In genomic region chr5:159104058-159104651, GRCh38 we compare ENCODE assay signal across 8 cellular contexts. TPM values are rescaled to one million over a fixed set of nuclear protein-coding genes. Genes with fewer than 3 reads are reported as not detected.
A peak's percentile ranks its signal among the peaks of the same experiment; 100 is the strongest.
DNase-seq lines count a peak whose midpoint lies in the region; ATAC-seq and TF ChIP-seq lines count a peak whose summit lies in the region.
"Had no signal": no experiment of that assay in that cellular context is flagged by ENCODE, and none has a peak within 500 bp of the region (broad histone marks: within the 10 kb centered on the region; RNA-seq: fewer than 3 reads in every experiment).

No MANE protein-coding gene starts in this region.

- H3K9me3 Mint-ChIP-seq in H9 (peaks cover 0 to 3% of the 10 kb centered on the region in 2 experiments; a peak in 2 of 5 replicates), type B pancreatic cell (no peaks in the 10 kb centered on the region)

- no peaks in the 10 kb centered on the region for H3K9me3 ChIP-seq in H9 (ENCODE audit: control insufficient read depth, low read depth, low read length)

- H3K18ac ChIP-seq in H9 (ENCODE audit: insufficient read length, low read depth, low read length), result no peak overlapping the region

- H2BK12ac ChIP-seq in H9 (ENCODE audit: insufficient read length, low read depth, low read length), result no peak overlapping the region

- H3K27me3 ChIP-seq in H9 (ENCODE audit: insufficient read depth, low read length), result peaks cover 62% of the 10 kb centered on the region

- H3K27ac ChIP-seq in H9 (ENCODE audit: insufficient read length, low read depth, low read length), result no peak overlapping the region

- H2BK15ac ChIP-seq in H9 (ENCODE audit: low read depth, low read length), result no peak overlapping the region

- H2BK5ac ChIP-seq in H9 (ENCODE audit: insufficient read length, low read length), result no peak overlapping the region

- H3K79me1 ChIP-seq in H9 (ENCODE audit: insufficient read depth, low read depth, low read length, poor library complexity, severe bottlenecking), result no peaks in the 10 kb centered on the region

- H3K14ac ChIP-seq in H9 (ENCODE audit: insufficient read depth, low read length), result no peak overlapping the region; the same call in 1 of the 2 replicates

- H4K5ac ChIP-seq in H9 (ENCODE audit: insufficient read length, low read depth, low read length), result no peak overlapping the region

- H3K9ac ChIP-seq in H9 (ENCODE audit: extremely low read depth, insufficient read length, low read length), result no peak overlapping the region

- no peak overlapping the region for H2BK20ac ChIP-seq in H9 (ENCODE audit: low read depth, low read length, poor library complexity, severe bottlenecking)

- no peak overlapping the region for H3K23ac ChIP-seq in H9 (ENCODE audit: insufficient read length, low read depth, low read length)

- no peak overlapping the region for H3K4ac ChIP-seq in H9 (ENCODE audit: low read depth, low read length)

- H3K4me2 ChIP-seq in H9 (ENCODE audit: insufficient read depth, insufficient read length, low read length), result peak overlapping the region; percentile 56

- peaks cover 5% of the 10 kb centered on the region; the same call in 1 of the 2 replicates for H3K4me1 ChIP-seq in H9 (ENCODE audit: insufficient read depth, low read length)

- H3K36me3 Mint-ChIP-seq in H9 (ENCODE audit: insufficient read depth in 1 of 3, low read depth in 3 of 3) (no peaks in the 10 kb centered on the region), type B pancreatic cell (no peaks in the 10 kb centered on the region)

- TF ChIP-seq CTCF in H9 (conservative IDR thresholded peaks at IDR 0.05) (peak; percentile 61), cardiac fibroblast (IDR thresholded peaks at IDR 0.05; ENCODE audit: low read depth, low read length) (peak; percentile 38), type B pancreatic cell (conservative IDR thresholded peaks at IDR 0.05) (peak; percentile 69)

- no peak overlapping the region for H2BK120ac ChIP-seq in H9 (ENCODE audit: low read depth, low read length, poor library complexity, severe bottlenecking)

- peak overlapping the region in 1 of 2 donors; percentile 9 for H3K4me3 ChIP-seq in cardiac fibroblast (replicated peaks in 1 of 2; ENCODE audit: low read depth in 2 of 2, low read length in 2 of 2)

- H3K56ac ChIP-seq in H9 (ENCODE audit: insufficient read length, low read depth, low read length), result no peak overlapping the region

- H3T11ph ChIP-seq in H9 (ENCODE audit: low read length), result no peak overlapping the region

- no peak overlapping the region for H2AFZ ChIP-seq in H9 (ENCODE audit: low read length)

- H3K27me3 Mint-ChIP-seq in H9 (ENCODE audit: low read depth) (peaks cover 97% of the 10 kb centered on the region), type B pancreatic cell (peaks cover 90% of the 10 kb centered on the region)

- no peak overlapping the region for H2AK5ac ChIP-seq in H9 (ENCODE audit: insufficient read length, low read length)

- no peak overlapping the region for H4K91ac ChIP-seq in H9 (ENCODE audit: insufficient read length, low read depth, low read length)

- ATAC-seq in left lobe of liver (peak; percentile 40), HG03108 (IDR thresholded peaks at IDR 0.05; ENCODE audit: unreplicated experiment) (no peak), GM19463 (IDR thresholded peaks at IDR 0.05; ENCODE audit: unreplicated experiment) (no peak), HG03039 (IDR thresholded peaks at IDR 0.05; ENCODE audit: unreplicated experiment) (no peak)

- no peak overlapping the region for H4K8ac ChIP-seq in H9 (replicated peaks; ENCODE audit: insufficient read length, low read depth, low read length)

- H3K4me1 Mint-ChIP-seq in H9 (peaks cover 37 to 49% of the 10 kb centered on the region in 2 experiments), type B pancreatic cell (ENCODE audit: unreplicated experiment) (peaks cover 36% of the 10 kb centered on the region)

- peaks cover 3% of the 10 kb centered on the region for H4K20me1 ChIP-seq in H9 (ENCODE audit: control insufficient read depth, insufficient read depth, insufficient read length)

- DNase-seq in H9 (peak; percentile 65), cardiac fibroblast (ENCODE audit: low read depth in 2 of 2) (peak; percentile 31 to 61), left lobe of liver (ENCODE audit: low spot score) (no peak), type B pancreatic cell (ENCODE audit: extremely low spot score, unreplicated experiment) (no peak)
- DNase-seq: NCI-H226 had no signal

- no CpG with 5 or more reads among the region's 41 CpGs for WGBS in H9 (ENCODE audit: extremely low coverage, insufficient read length, low lambda C conversion rate)

- H3K79me2 ChIP-seq in H9 (ENCODE audit: insufficient read depth, low read length), result no peaks in the 10 kb centered on the region

- H3K27ac Mint-ChIP-seq in H9 (no peak overlapping the region), type B pancreatic cell (no peak overlapping the region)

- H3K23me2 ChIP-seq in H9 (ENCODE audit: insufficient read length, low read depth, low read length, poor library complexity, severe bottlenecking), result peaks cover 26% of the 10 kb centered on the region

- H3K4me3 Mint-ChIP-seq in H9 (peak overlapping the region; percentile 56 to 88), type B pancreatic cell (peak overlapping the region; percentile 80)

RNA-seq across cellular contexts. Expression of gene EBF1, which starts 4.4 kb away (rescaled TPM):
- total RNA-seq in H9 (2021), result not detected in 2 replicates
- 0.55 TPM for total RNA-seq in left lobe of liver
- 2.2 and 73.2 TPM in 2 replicates for total RNA-seq in type B pancreatic cell (ENCODE audit: low replicate concordance)

Comparison
In these comparisons a context has a peak if more than half of its experiments do, and no peak if none do; other contexts are left out.
1. DNase-seq: peak in H9 (single experiment) and cardiac fibroblast (2 of 2); none in left lobe of liver (single experiment) and type B pancreatic cell (single experiment).
2. Peak in every context shown above with its lines, with median percentiles within 50 percentile points of each other: CTCF ChIP-seq.